16 cellular contexts compared by ENCODE assay signal in the genomic region with DNA sequence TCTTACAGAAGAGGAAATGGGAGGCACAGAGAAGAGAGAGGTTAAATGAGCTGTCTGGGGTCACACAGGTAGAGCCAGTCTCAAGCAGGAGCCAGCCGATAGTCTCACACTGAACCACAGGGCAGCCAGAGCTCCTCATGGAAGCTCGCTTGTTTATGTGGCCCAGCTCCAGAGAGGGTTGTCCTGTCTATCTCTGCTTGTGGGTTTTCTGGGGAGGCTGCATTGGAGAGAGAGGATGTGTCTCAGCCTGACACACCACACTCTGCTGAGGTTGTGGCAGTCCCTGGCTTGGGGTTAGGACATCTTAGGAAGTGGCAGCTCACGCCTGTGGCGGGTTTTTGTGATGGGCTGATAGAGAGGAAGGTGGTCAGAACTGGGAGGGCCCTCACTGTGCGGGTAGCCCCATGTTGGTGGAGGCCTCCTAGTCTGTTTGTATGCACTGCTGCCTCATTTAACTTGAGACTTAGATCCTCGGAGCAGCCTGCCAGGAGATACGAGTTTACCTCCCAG. TPM values are rescaled to one million over a fixed set of nuclear protein-coding genes. Genes with fewer than 3 reads are reported as not detected.
DNase-seq lines count a peak whose midpoint lies in the region; ATAC-seq, FAIRE-seq and TF ChIP-seq lines count a peak whose summit lies in the region.
"Had no signal": no experiment of that assay in that cellular context is flagged by ENCODE, and none has a peak within 500 bp of the region (broad histone marks: within the 10 kb centered on the region; RNA-seq: fewer than 3 reads in every experiment).

No MANE protein-coding gene starts in this region.

- intact Hi-C loops in naive thymus-derived CD4-positive, alpha-beta T cell (cut with micrococcal nuclease): no loop called here

- no peak overlapping the region for H3K4me2 ChIP-seq in SK-N-SH
- H3K4me2 ChIP-seq: A549 had no signal

- H2AFZ ChIP-seq in SK-N-SH (ENCODE audit: low read depth): no peak overlapping the region

- H3K4me1 Mint-ChIP-seq in activated CD8-positive, alpha-beta memory T cell treated with anti-CD3 and anti-CD28 coated beads, Interleukin-2, amount 10 ng/mL, durations not matched to agents 7 days and 5 days: peaks cover 7% of the 10 kb centered on the region
- peaks cover 86% of the 10 kb centered on the region for H3K4me1 Mint-ChIP-seq in WTC11
- H3K4me1 Mint-ChIP-seq in naive thymus-derived CD4-positive, alpha-beta T cell: peaks cover 0 to 4% (median 0%) of the 10 kb centered on the region in 7 donors

- no peaks in the 10 kb centered on the region for H3K9me3 ChIP-seq in naive thymus-derived CD4-positive, alpha-beta T cell (ENCODE audit: control insufficient read depth in 2 of 3, low read length in 3 of 3)
- H3K9me3 ChIP-seq in SK-N-SH: no peaks in the 10 kb centered on the region
- H3K9me3 ChIP-seq: A549 had no signal

- no peak for FAIRE-seq in urothelium cell line (lab: Jason Lieb, UNC)
- FAIRE-seq: A549 had no signal

- no peaks in the 10 kb centered on the region for H3K27me3 ChIP-seq in naive thymus-derived CD4-positive, alpha-beta T cell (ENCODE audit: control insufficient read depth in 2 of 2, insufficient read depth in 2 of 2, low read length in 2 of 2)
- H3K27me3 ChIP-seq in SK-N-SH (ENCODE audit: insufficient read depth): no peaks in the 10 kb centered on the region

- no peaks in the 10 kb centered on the region for H3K9me2 ChIP-seq in SK-N-SH

- peak; percentile 47 for DNase-seq in activated CD8-positive, alpha-beta memory T cell treated with anti-CD3 and anti-CD28 coated beads, Interleukin-2, amount 10 ng/mL, durations not matched to agents 7 days and 5 days
- no peak for DNase-seq in activated CD8-positive, alpha-beta memory T cell treated with anti-CD3 and anti-CD28 coated beads for 24 hours
- DNase-seq in WTC11 (ENCODE audit: low spot score) (no peak), HK-2 (ENCODE audit: unreplicated experiment) (no peak), urothelium cell line (ENCODE audit: low spot score) (no peak), SK-N-SH (no peak)
- no peak for DNase-seq in naive thymus-derived CD4-positive, alpha-beta T cell
- DNase-seq: DMS79, GF-D8, KG1, NCI-H187 treated with DMSO at 0.1 percent for 48 hours, NCI-H510A, SHP77 treated with DMSO at 0.1 percent for 48 hours had no signal

- CTCF ChIA-PET in activated CD8-positive, alpha-beta memory T cell treated with anti-CD3 and anti-CD28 coated beads, Interleukin-2, amount 10 ng/mL, durations not matched to agents 7 days and 5 days (lab: Charles Lee): interaction anchor here (0.9 to 1.5 kb wide), 2 partner anchors 26 to 83 kb away, joined by 3 read pairs; no protein-coding TSS in a partner anchor
- CTCF ChIA-PET in WTC11 (lab: Charles Lee): interaction anchor here (0.6 to 4.5 kb wide), 45 partner anchors 9 to 586 kb away, joined by 3 to 28 read pairs (median 6); a partner anchor contains a TSS
- CTCF ChIA-PET in naive thymus-derived CD4-positive, alpha-beta T cell (lab: Charles Lee): no interaction called here
- CTCF ChIA-PET in SK-N-SH (lab: Yijun Ruan, JAX): interaction anchor here (0.6 to 2.8 kb wide), 11 partner anchors 9 to 170 kb away, joined by 3 to 9 read pairs (median 4); no protein-coding TSS in a partner anchor

- no peaks in the 10 kb centered on the region for H3K36me3 ChIP-seq in naive thymus-derived CD4-positive, alpha-beta T cell (ENCODE audit: control insufficient read depth in 2 of 3, insufficient read depth in 3 of 3, low read length in 3 of 3)
- H3K36me3 ChIP-seq in SK-N-SH (replicated peaks in 1 of 2; ENCODE audit: control insufficient read depth in 1 of 2, insufficient read depth in 2 of 2, low read length in 1 of 2): no peaks in the 10 kb centered on the region

- WGBS in SK-N-SH (ENCODE audit: low lambda C conversion rate): 90% methylated on average over 6 of the region's 7 CpGs

- no peak overlapping the region for H3K4me3 ChIP-seq in naive thymus-derived CD4-positive, alpha-beta T cell (ENCODE audit: low read length)
- H3K4me3 ChIP-seq in SK-N-SH (ENCODE audit: low read depth in 2 of 2, low read length in 1 of 2): no peak overlapping the region
- H3K4me3 ChIP-seq: A549 had no signal

- peak; percentile 47 for ATAC-seq in activated CD8-positive, alpha-beta memory T cell treated with anti-CD3 and anti-CD28 coated beads, Interleukin-2, amount 10 ng/mL, durations not matched to agents 7 days and 5 days
- ATAC-seq in WTC11 (peak; percentile 4; the same call in 1 of the 2 replicates), GM18868 (IDR thresholded peaks at IDR 0.05; ENCODE audit: unreplicated experiment) (no peak)
- peak; percentile 31 for ATAC-seq in naive thymus-derived CD4-positive, alpha-beta T cell

- no peak overlapping the region for H3K4me3 Mint-ChIP-seq in activated CD8-positive, alpha-beta memory T cell treated with anti-CD3 and anti-CD28 coated beads, Interleukin-2, amount 10 ng/mL, durations not matched to agents 7 days and 5 days
- no peak overlapping the region for H3K4me3 Mint-ChIP-seq in WTC11
- H3K4me3 Mint-ChIP-seq in naive thymus-derived CD4-positive, alpha-beta T cell: no peak overlapping the region
- H3K4me3 Mint-ChIP-seq: CD4-positive, CD25-positive, alpha-beta regulatory T cell had no signal

- H3K27ac Mint-ChIP-seq in activated CD8-positive, alpha-beta memory T cell treated with anti-CD3 and anti-CD28 coated beads, Interleukin-2, amount 10 ng/mL, durations not matched to agents 7 days and 5 days: no peak overlapping the region
- peak overlapping the region; percentile 87 for H3K27ac Mint-ChIP-seq in WTC11
- H3K27ac Mint-ChIP-seq in naive thymus-derived CD4-positive, alpha-beta T cell: no peak overlapping the region
- H3K27ac Mint-ChIP-seq: CD4-positive, CD25-positive, alpha-beta regulatory T cell had no signal

- TF ChIP-seq EP300 in SK-N-SH (IDR thresholded peaks at IDR 0.05; ENCODE audit: borderline replicate concordance in 1 of 2, low read depth in 1 of 2, low read length in 1 of 2): no peak

- H3K27me3 Mint-ChIP-seq in activated CD8-positive, alpha-beta memory T cell treated with anti-CD3 and anti-CD28 coated beads, Interleukin-2, amount 10 ng/mL, durations not matched to agents 7 days and 5 days: peaks cover 20% of the 10 kb centered on the region
- H3K27me3 Mint-ChIP-seq in WTC11 (ENCODE audit: low read depth): no peaks in the 10 kb centered on the region
- peaks cover 0 to 22% (median 4%) of the 10 kb centered on the region in 5 donors for H3K27me3 Mint-ChIP-seq in naive thymus-derived CD4-positive, alpha-beta T cell

- no peaks in the 10 kb centered on the region for H3K4me1 ChIP-seq in naive thymus-derived CD4-positive, alpha-beta T cell (ENCODE audit: control insufficient read depth in 2 of 2, insufficient read depth in 2 of 2, low read length in 2 of 2)
- H3K4me1 ChIP-seq in SK-N-SH (ENCODE audit: control insufficient read depth in 1 of 2, insufficient read depth in 2 of 2, low read depth in 1 of 2, low read length in 1 of 2): peaks cover 0 to 6% of the 10 kb centered on the region in 2 experiments; a peak in 2 of 4 replicates

- no peaks in the 10 kb centered on the region for H3K36me3 Mint-ChIP-seq in activated CD8-positive, alpha-beta memory T cell treated with anti-CD3 and anti-CD28 coated beads, Interleukin-2, amount 10 ng/mL, durations not matched to agents 7 days and 5 days
- H3K36me3 Mint-ChIP-seq in WTC11: peaks cover 12% of the 10 kb centered on the region
- no peaks in the 10 kb centered on the region for H3K36me3 Mint-ChIP-seq in naive thymus-derived CD4-positive, alpha-beta T cell
- H3K36me3 Mint-ChIP-seq: CD4-positive, CD25-positive, alpha-beta regulatory T cell had no signal

- H3K9me3 Mint-ChIP-seq in activated CD8-positive, alpha-beta memory T cell treated with anti-CD3 and anti-CD28 coated beads, Interleukin-2, amount 10 ng/mL, durations not matched to agents 7 days and 5 days (ENCODE audit: low read depth): no peaks in the 10 kb centered on the region
- 0 out of 2 replicates have a peak, but pooled peaks cover 3% of the 10 kb centered on the region for H3K9me3 Mint-ChIP-seq in WTC11
- no peaks in the 10 kb centered on the region for H3K9me3 Mint-ChIP-seq in naive thymus-derived CD4-positive, alpha-beta T cell
- H3K9me3 Mint-ChIP-seq: CD4-positive, CD25-positive, alpha-beta regulatory T cell had no signal

- no peak overlapping the region for H3K9ac ChIP-seq in SK-N-SH

- TF ChIP-seq RAD21 in SK-N-SH (IDR thresholded peaks at IDR 0.05; ENCODE audit: low read length): no peak

- POLR2A ChIA-PET in WTC11 (lab: Charles Lee): interaction anchor here (0.9 kb wide), 1 partner anchor 13 kb away, joined by 4 read pairs; no protein-coding TSS in a partner anchor
- POLR2A ChIA-PET in naive thymus-derived CD4-positive, alpha-beta T cell (lab: Charles Lee): no interaction called here
- POLR2A ChIA-PET in SK-N-SH (lab: Yijun Ruan, JAX): interaction anchor here (1.1 kb wide), 1 partner anchor 28 kb away, joined by 3 read pairs; no protein-coding TSS in a partner anchor

- peaks cover 22% of the 10 kb centered on the region for H4K20me1 ChIP-seq in SK-N-SH (ENCODE audit: insufficient read depth)

- TF ChIP-seq CTCF in WTC11 (IDR thresholded peaks at IDR 0.05): no peak
- no peak for TF ChIP-seq CTCF in SK-N-SH (IDR thresholded peaks at IDR 0.05)

- H3K27ac ChIP-seq in naive thymus-derived CD4-positive, alpha-beta T cell (ENCODE audit: low read depth, low read length): no peak overlapping the region
- H3K27ac ChIP-seq in SK-N-SH (ENCODE audit: low read depth in 2 of 2, low read length in 1 of 2): no peak overlapping the region
- H3K27ac ChIP-seq: A549 had no signal

- H3F3A ChIP-seq in SK-N-SH (replicated peaks; ENCODE audit: insufficient read depth): no peaks in the 10 kb centered on the region

- H3K79me2 ChIP-seq in SK-N-SH (ENCODE audit: insufficient read depth): no peaks in the 10 kb centered on the region

TF ChIP-seq in WTC11, 78 proteins besides CTCF, POLR2A, EP300 and RAD21 (continues in another document):
- TF ChIP-seq OVOL2 (CRISPR knock-in tag; IDR thresholded peaks at IDR 0.05; ENCODE audit: borderline replicate concordance) (no peak), CREB1 (CRISPR knock-in tag; IDR thresholded peaks at IDR 0.05) (no peak)

RNA-seq across cellular contexts. Expression of a gene that starts 52.3 kb away (rescaled TPM):
- not detected for total RNA-seq in activated CD8-positive, alpha-beta memory T cell treated with anti-CD3 and anti-CD28 coated beads, Interleukin-2, amount 10 ng/mL, durations not matched to agents 7 days and 5 days
- 104 to 108 TPM (median 106 TPM) in 3 replicates for total RNA-seq in WTC11 (2021)
- under 1 TPM in 1 of 5 experiments, not detected in 4; 0.16 TPM for total RNA-seq in naive thymus-derived CD4-positive, alpha-beta T cell
- under 1 TPM in 1 of 2 donors, not detected in 1; 0.08 TPM for polyA plus RNA-seq in naive thymus-derived CD4-positive, alpha-beta T cell
- polyA plus RNA-seq in SK-N-SH (2012; rRNA removed): 1.6 and 3.7 TPM in 2 replicates
- polyA plus RNA-seq in SK-N-SH (2012; cell fraction: cytosol; rRNA removed): 3.1 and 3.3 TPM in 2 replicates
- 9.0 and 11.0 TPM in 2 replicates for polyA plus RNA-seq in SK-N-SH (2012; cell fraction: nucleus; rRNA removed)
- total RNA-seq: CD4-positive, CD25-positive, alpha-beta regulatory T cell had no signal

Comparison
In these comparisons a context has a peak if more than half of its experiments do, and no peak if none do; other contexts are left out.
1. RNA of a gene that starts 52.3 kb away (total RNA-seq): 104 to 108 TPM in WTC11; 0.16 TPM in naive thymus-derived CD4-positive, alpha-beta T cell and not detected in activated CD8-positive, alpha-beta memory T cell treated with anti-CD3 and anti-CD28 coated beads, Interleukin-2, amount 10 ng/mL, durations not matched to agents 7 days and 5 days; every median in the first group is over 10 times any median in the second.